ENCODE assay signal across 11 cellular contexts in the genomic region with DNA sequence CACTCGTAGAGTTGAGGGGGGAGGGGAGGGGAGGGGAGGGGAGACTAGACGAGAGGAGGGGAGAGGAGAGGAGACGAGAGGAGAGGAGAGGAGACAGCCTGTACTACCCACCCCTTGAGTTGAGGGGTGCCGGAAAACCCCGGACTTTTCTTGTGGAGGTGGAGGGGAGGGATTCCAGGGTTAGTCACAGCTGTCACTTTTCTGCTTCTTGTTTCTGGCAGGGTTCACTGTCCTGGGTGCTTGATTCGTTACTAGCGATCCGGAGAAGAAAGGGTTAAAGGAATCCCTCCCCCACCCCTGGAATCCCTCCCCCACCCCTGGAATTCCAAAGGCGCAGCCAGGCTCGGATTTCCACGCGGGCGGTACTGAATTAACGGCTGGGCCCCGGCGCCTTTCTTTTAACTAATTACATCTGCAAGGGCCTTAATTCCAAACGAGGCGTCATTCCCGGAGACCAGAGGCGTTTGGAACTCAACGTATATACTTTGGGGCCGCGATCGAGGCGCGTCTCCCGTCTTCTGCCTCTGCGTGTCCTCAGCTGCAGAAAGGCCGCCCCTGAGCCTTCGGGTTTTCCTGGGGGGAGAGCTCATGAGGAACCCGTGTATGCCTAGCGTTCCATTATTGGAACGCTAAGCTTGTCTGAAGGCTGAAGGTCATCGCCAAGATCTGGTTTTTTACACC. TPM values are rescaled to one million over a fixed set of nuclear protein-coding genes. Genes with fewer than 3 reads are reported as not detected.
DNase-seq lines count a peak whose midpoint lies in the region; ATAC-seq and TF ChIP-seq lines count a peak whose summit lies in the region.
"Had no signal": no experiment of that assay in that cellular context is flagged by ENCODE, and none has a peak within 500 bp of the region (broad histone marks: within the 10 kb centered on the region; RNA-seq: fewer than 3 reads in every experiment).

No MANE protein-coding gene starts in this region.

- peaks cover 0 to 9% (median 0%) of the 10 kb centered on the region in 7 donors for H3K9me3 Mint-ChIP-seq in CD4-positive, CD25-positive, alpha-beta regulatory T cell
- H3K9me3 Mint-ChIP-seq in activated naive CD4-positive, alpha-beta T cell treated with anti-CD3 and anti-CD28 coated beads, Interleukin-2, amount 50 U/mL, for 72 hours, result peaks cover 0 to 2% of the 10 kb centered on the region in 2 donors
- no peaks in the 10 kb centered on the region for H3K9me3 Mint-ChIP-seq in natural killer cell treated with Interleukin-12 subunit alpha and Interleukin-12 subunit beta and Interleukin-15 and Interleukin-18, amount 100 ng/mL, for 72 hours

- POLR2A ChIA-PET in HEK293T (lab: Yijun Ruan, JAX), result no interaction called here

- H3K27me3 Mint-ChIP-seq in CD4-positive, CD25-positive, alpha-beta regulatory T cell, result peaks cover 4% of the 10 kb centered on the region
- H3K27me3 Mint-ChIP-seq in natural killer cell treated with Interleukin-12 subunit alpha and Interleukin-12 subunit beta and Interleukin-15 and Interleukin-18, amount 100 ng/mL, for 72 hours, result peaks cover 0 to 4% of the 10 kb centered on the region in 2 donors
- H3K27me3 Mint-ChIP-seq: activated naive CD8-positive, alpha-beta T cell had no signal

- peaks cover 14% of the 10 kb centered on the region for H3K4me1 ChIP-seq in CD4-positive, CD25-positive, alpha-beta regulatory T cell (ENCODE audit: control insufficient read depth, insufficient read depth, low read length, poor library complexity, severe bottlenecking)

- H3K36me3 ChIP-seq in CD4-positive, CD25-positive, alpha-beta regulatory T cell (ENCODE audit: control insufficient read depth, insufficient read depth, low read length), result no peaks in the 10 kb centered on the region

- peak in 1 of 2 donors; percentile 7 for ATAC-seq in CD4-positive, CD25-positive, alpha-beta regulatory T cell (ENCODE audit: low read depth in 2 of 2)
- ATAC-seq in activated naive CD4-positive, alpha-beta T cell treated with anti-CD3 and anti-CD28 coated beads, Interleukin-2, amount 50 U/mL, for 72 hours, result peak; percentile 58 to 69
- no peak for ATAC-seq in natural killer cell treated with Interleukin-12 subunit alpha and Interleukin-12 subunit beta and Interleukin-15 and Interleukin-18, amount 100 ng/mL, for 72 hours
- ATAC-seq in HG03196 (IDR thresholded peaks at IDR 0.05; ENCODE audit: unreplicated experiment) (no peak), HG03521 (IDR thresholded peaks at IDR 0.05; ENCODE audit: unreplicated experiment) (no peak), HG03460 (IDR thresholded peaks at IDR 0.05; ENCODE audit: unreplicated experiment) (no peak)

- H3K27ac Mint-ChIP-seq in CD4-positive, CD25-positive, alpha-beta regulatory T cell, result peak overlapping the region in 2 of 3 donors; percentile 83 to 92
- no peak overlapping the region for H3K27ac Mint-ChIP-seq in activated naive CD4-positive, alpha-beta T cell treated with anti-CD3 and anti-CD28 coated beads, Interleukin-2, amount 50 U/mL, for 72 hours
- H3K27ac Mint-ChIP-seq in natural killer cell treated with Interleukin-12 subunit alpha and Interleukin-12 subunit beta and Interleukin-15 and Interleukin-18, amount 100 ng/mL, for 72 hours, result peak overlapping the region; percentile 81 to 86

- peak overlapping the region; percentile 64 for H3K4me3 ChIP-seq in CD4-positive, CD25-positive, alpha-beta regulatory T cell (ENCODE audit: low read depth, low read length)

- H3K9me3 ChIP-seq in CD4-positive, CD25-positive, alpha-beta regulatory T cell (ENCODE audit: control insufficient read depth in 2 of 2, low read length in 2 of 2), result no peaks in the 10 kb centered on the region

- CTCF ChIA-PET in HEK293T (lab: Yijun Ruan, JAX), result no interaction called here

- H3K27me3 ChIP-seq in CD4-positive, CD25-positive, alpha-beta regulatory T cell (ENCODE audit: control insufficient read depth, insufficient read depth, low read length), result no peaks in the 10 kb centered on the region

- no peaks in the 10 kb centered on the region for H3K36me3 Mint-ChIP-seq in CD4-positive, CD25-positive, alpha-beta regulatory T cell
- peaks cover 0 to 6% of the 10 kb centered on the region in 2 donors for H3K36me3 Mint-ChIP-seq in activated naive CD4-positive, alpha-beta T cell treated with anti-CD3 and anti-CD28 coated beads, Interleukin-2, amount 50 U/mL, for 72 hours
- no peaks in the 10 kb centered on the region for H3K36me3 Mint-ChIP-seq in natural killer cell treated with Interleukin-12 subunit alpha and Interleukin-12 subunit beta and Interleukin-15 and Interleukin-18, amount 100 ng/mL, for 72 hours
- H3K36me3 Mint-ChIP-seq: activated naive CD8-positive, alpha-beta T cell had no signal

- H3K27ac ChIP-seq in CD4-positive, CD25-positive, alpha-beta regulatory T cell (ENCODE audit: insufficient read depth, low read length, poor library complexity, severe bottlenecking), result peak overlapping the region; percentile 36

- H3K4me3 Mint-ChIP-seq in CD4-positive, CD25-positive, alpha-beta regulatory T cell, result no peak overlapping the region
- peak overlapping the region; percentile 58 for H3K4me3 Mint-ChIP-seq in natural killer cell treated with Interleukin-12 subunit alpha and Interleukin-12 subunit beta and Interleukin-15 and Interleukin-18, amount 100 ng/mL, for 72 hours

- peaks cover 11 to 38% (median 19%) of the 10 kb centered on the region in 4 donors for H3K4me1 Mint-ChIP-seq in CD4-positive, CD25-positive, alpha-beta regulatory T cell
- H3K4me1 Mint-ChIP-seq in natural killer cell treated with Interleukin-12 subunit alpha and Interleukin-12 subunit beta and Interleukin-15 and Interleukin-18, amount 100 ng/mL, for 72 hours (ENCODE audit: low read depth in 2 of 2), result peaks cover 18 to 21% of the 10 kb centered on the region in 2 donors

- DNase-seq in CD4-positive, CD25-positive, alpha-beta regulatory T cell, result peak in 1 of 3 donors; percentile 27
- peak; percentile 32 for DNase-seq in HEK293T (ENCODE audit: extremely low spot score)
- no peak for DNase-seq in activated naive CD4-positive, alpha-beta T cell treated with anti-CD3 and anti-CD28 coated beads, Interleukin-2, amount 50 U/mL, for 72 hours (ENCODE audit: low spot score in 2 of 2)
- DNase-seq in natural killer cell treated with Interleukin-12 subunit alpha and Interleukin-12 subunit beta and Interleukin-15 and Interleukin-18, amount 100 ng/mL, for 72 hours (ENCODE audit: low spot score), result no peak
- no peak for DNase-seq in AG20443 (ENCODE audit: low spot score)

TF ChIP-seq in HEK293T, 16 proteins besides CTCF, POLR2A, EP300 and RAD21:
- no peak for TF ChIP-seq ARNT (IDR thresholded peaks at IDR 0.05)
- TF ChIP-seq SUZ12 (IDR thresholded peaks at IDR 0.05), result no peak
- TF ChIP-seq, protein P1, sequence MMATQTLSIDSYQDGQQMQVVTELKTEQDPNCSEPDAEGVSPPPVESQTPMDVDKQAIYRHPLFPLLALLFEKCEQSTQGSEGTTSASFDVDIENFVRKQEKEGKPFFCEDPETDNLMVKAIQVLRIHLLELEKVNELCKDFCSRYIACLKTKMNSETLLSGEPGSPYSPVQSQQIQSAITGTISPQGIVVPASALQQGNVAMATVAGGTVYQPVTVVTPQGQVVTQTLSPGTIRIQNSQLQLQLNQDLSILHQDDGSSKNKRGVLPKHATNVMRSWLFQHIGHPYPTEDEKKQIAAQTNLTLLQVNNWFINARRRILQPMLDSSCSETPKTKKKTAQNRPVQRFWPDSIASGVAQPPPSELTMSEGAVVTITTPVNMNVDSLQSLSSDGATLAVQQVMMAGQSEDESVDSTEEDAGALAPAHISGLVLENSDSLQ (IDR thresholded peaks at IDR 0.05), result no peak
- no peak for TF ChIP-seq CTBP1 (IDR thresholded peaks at IDR 0.05; ENCODE audit: borderline replicate concordance)
- no peak for TF ChIP-seq L3MBTL2 (conservative IDR thresholded peaks at IDR 0.05)
- no peak for TF ChIP-seq SP1 (IDR thresholded peaks at IDR 0.05)
- TF ChIP-seq LEF1 (IDR thresholded peaks at IDR 0.05; ENCODE audit: borderline replicate concordance), result no peak
- no peak for TF ChIP-seq FOXK2 (IDR thresholded peaks at IDR 0.05)
- no peak for TF ChIP-seq NFRKB (IDR thresholded peaks at IDR 0.05)
- TF ChIP-seq FOXA1 (IDR thresholded peaks at IDR 0.05), result no peak
- TF ChIP-seq ZNF384 (IDR thresholded peaks at IDR 0.05), result no peak
- TF ChIP-seq HDGF (IDR thresholded peaks at IDR 0.05; ENCODE audit: borderline replicate concordance), result no peak
- TF ChIP-seq BHLHE40 (IDR thresholded peaks at IDR 0.05; ENCODE audit: borderline replicate concordance), result no peak
- no peak for TF ChIP-seq FOXM1 (IDR thresholded peaks at IDR 0.05; ENCODE audit: borderline replicate concordance)
- no peak for TF ChIP-seq ELF4 (IDR thresholded peaks at IDR 0.05)
- no peak for TF ChIP-seq TARDBP (IDR thresholded peaks at IDR 0.05)

RNA-seq across cellular contexts. Expression of gene CSF2RA, which starts 20.1 kb away (rescaled TPM):
- total RNA-seq in CD4-positive, CD25-positive, alpha-beta regulatory T cell, result not detected
- polyA plus RNA-seq in CD4-positive, CD25-positive, alpha-beta regulatory T cell, result not detected
- total RNA-seq in activated naive CD4-positive, alpha-beta T cell treated with anti-CD3 and anti-CD28 coated beads, Interleukin-2, amount 50 U/mL, for 72 hours, result under 1 TPM; 0.18 to 0.50 TPM
- 1 to 10 TPM in 1 of 2 donors, not detected in 1; 2.0 TPM for total RNA-seq in natural killer cell treated with Interleukin-12 subunit alpha and Interleukin-12 subunit beta and Interleukin-15 and Interleukin-18, amount 100 ng/mL, for 72 hours
- total RNA-seq: M059J had no signal

RNA-seq across cellular contexts. Expression of gene CRLF2, which starts 36.1 kb away (rescaled TPM):
- 1.2 TPM for total RNA-seq in CD4-positive, CD25-positive, alpha-beta regulatory T cell
- polyA plus RNA-seq in CD4-positive, CD25-positive, alpha-beta regulatory T cell, result 1 to 10 TPM in 1 of 4 donors, not detected in 3; 1.4 TPM
- total RNA-seq in activated naive CD4-positive, alpha-beta T cell treated with anti-CD3 and anti-CD28 coated beads, Interleukin-2, amount 50 U/mL, for 72 hours, result 1 to 10 TPM; 1.3 to 1.6 TPM
- total RNA-seq in natural killer cell treated with Interleukin-12 subunit alpha and Interleukin-12 subunit beta and Interleukin-15 and Interleukin-18, amount 100 ng/mL, for 72 hours, result 1 to 10 TPM in 1 of 2 donors, not detected in 1; 2.3 TPM
- polyA plus RNA-seq: keratinocyte had no signal

Comparison
In these comparisons a context has a peak if more than half of its experiments do, and no peak if none do; other contexts are left out.
1. ATAC-seq: peak in activated naive CD4-positive, alpha-beta T cell treated with anti-CD3 and anti-CD28 coated beads, Interleukin-2, amount 50 U/mL, for 72 hours (2 of 2); none in natural killer cell treated with Interleukin-12 subunit alpha and Interleukin-12 subunit beta and Interleukin-15 and Interleukin-18, amount 100 ng/mL, for 72 hours (0 of 2), HG03196 (single experiment), HG03521 (single experiment) and HG03460 (single experiment).
2. H3K27ac Mint-ChIP-seq: peak in CD4-positive, CD25-positive, alpha-beta regulatory T cell (2 of 3) and natural killer cell treated with Interleukin-12 subunit alpha and Interleukin-12 subunit beta and Interleukin-15 and Interleukin-18, amount 100 ng/mL, for 72 hours (2 of 2); none in activated naive CD4-positive, alpha-beta T cell treated with anti-CD3 and anti-CD28 coated beads, Interleukin-2, amount 50 U/mL, for 72 hours (0 of 2).